ENCODE assay signal across 14 cellular contexts in the genomic region with DNA sequence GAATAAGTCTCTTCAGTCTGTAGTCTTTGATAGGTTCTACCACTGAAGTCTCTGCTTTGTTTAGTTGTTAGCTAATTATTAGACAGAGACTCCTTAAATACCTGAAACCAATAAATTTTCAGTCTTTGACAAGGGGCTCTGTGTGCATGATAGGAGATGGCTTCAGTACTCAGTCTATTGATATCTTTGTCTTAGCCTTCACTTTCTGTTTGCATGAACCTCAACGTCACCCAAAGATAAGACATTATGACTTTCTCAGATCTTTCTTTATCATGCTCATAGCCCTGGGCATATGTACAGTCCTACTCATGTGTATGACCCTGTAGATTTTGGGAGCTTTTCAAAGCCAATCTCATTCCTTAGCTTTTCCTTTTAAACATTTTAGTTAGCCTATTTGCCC.
DNase-seq lines count a peak whose midpoint lies in the region; ATAC-seq, FAIRE-seq and TF ChIP-seq lines count a peak whose summit lies in the region.
"Had no signal": no experiment of that assay in that cellular context is flagged by ENCODE, and none has a peak within 500 bp of the region (broad histone marks: within the 10 kb centered on the region; RNA-seq: fewer than 3 reads in every experiment).

No MANE protein-coding gene starts in this region.

- H3K79me2 ChIP-seq in GM12878 (ENCODE audit: control insufficient read depth, insufficient read depth, low read length), result no peaks in the 10 kb centered on the region

- no peak for FAIRE-seq in GM12878 (lab: Jason Lieb, UNC)

- CTCF ChIA-PET in GM12878 (lab: Yijun Ruan, JAX), result interaction anchor here (1.2 kb wide), 1 partner anchor 706 kb away, joined by 3 read pairs; no protein-coding TSS in a partner anchor

- 0% methylated on average over 1 of the region's 1 CpG for WGBS in GM12878 (ENCODE audit: insufficient coverage, insufficient replicate concordance, low lambda C conversion rate, missing lambda C conversion rate)

- H3K4me1 ChIP-seq in GM12878 (ENCODE audit: control insufficient read depth, insufficient read depth, low read length), result no peaks in the 10 kb centered on the region
- H3K4me1 ChIP-seq in effector memory CD4-positive, alpha-beta T cell (ENCODE audit: control insufficient read depth, insufficient read depth, low read length, poor library complexity, severe bottlenecking), result no peaks in the 10 kb centered on the region

- SMC1A ChIA-PET in GM12878 (lab: Charles Lee; ENCODE audit: uncharacterized antibody, unreplicated experiment), result interaction anchor here (1.2 kb wide), 1 partner anchor 9 kb away, joined by 4 read pairs; no protein-coding TSS in a partner anchor

- peak overlapping the region; percentile 65 for H2AFZ ChIP-seq in GM12878 (ENCODE audit: control insufficient read depth, low read depth, low read length)

- H3K4me2 ChIP-seq in GM12878 (ENCODE audit: control insufficient read depth, insufficient read depth), result no peak overlapping the region; the same call in 1 of the 2 replicates

- TF ChIP-seq CTCF in GM12878 (IDR thresholded peaks at IDR 0.05 in 2 of 3, conservative IDR thresholded peaks at IDR 0.05 in 1 of 3; ENCODE audit: control insufficient read depth in 2 of 3, extremely low read depth in 1 of 3, insufficient read depth in 1 of 3, low read depth in 3 of 3, low read length in 3 of 3), result no peak

- H3K27me3 ChIP-seq in GM12878 (replicated peaks in 1 of 2; ENCODE audit: control insufficient read depth in 2 of 2, insufficient read depth in 2 of 2, low read length in 1 of 2), result no peaks in the 10 kb centered on the region
- no peaks in the 10 kb centered on the region for H3K27me3 ChIP-seq in effector memory CD4-positive, alpha-beta T cell (replicated peaks; ENCODE audit: control insufficient read depth, insufficient read depth, low read length, poor library complexity, severe bottlenecking)

- no peak for TF ChIP-seq POLR2A in GM12878 (IDR thresholded peaks at IDR 0.05; ENCODE audit: low read depth, low read length)

- BruUV-seq in GM12878 (replicated peaks; lab: Mats Ljungman, UMichigan), result no TSS peak

- H4K20me1 ChIP-seq in GM12878 (ENCODE audit: control insufficient read depth, insufficient read depth), result no peaks in the 10 kb centered on the region

- POLR2A ChIA-PET in GM12878 (lab: Charles Lee), result no interaction called here

- no peak overlapping the region for H3K9ac ChIP-seq in GM12878 (ENCODE audit: control insufficient read depth, insufficient read depth, low read length)

- no peak for DNase-seq in GM12878 (ENCODE audit: low read depth, low spot score)
- no peak for DNase-seq in NCI-H524 (lab: John Stamatoyannopoulos, UW)
- no peak for DNase-seq in head of caudate nucleus
- DNase-seq in GOT3 (lab: John Stamatoyannopoulos, UW), result no peak
- DNase-seq in effector memory CD4-positive, alpha-beta T cell, result no peak
- DNase-seq: activated B cell treated with CpG ODN at 0.5 μM for 24 hours; AML-193; DMS79; NCI-H524 treated with DMSO at 0.1 percent for 48 hours; stimulated activated CD4-positive, alpha-beta T cell treated with anti-CD3 and anti-CD28 coated beads, Interleukin-2, amount 100 ng/mL, for 48 hours had no signal

- TF ChIP-seq RAD21 in GM12878 (IDR thresholded peaks at IDR 0.05; ENCODE audit: insufficient read depth, low read depth, low read length), result no peak

- intact Hi-C loops in GM12878 (cut with micrococcal nuclease; ENCODE audit: unreplicated experiment) (no loop called here), head of caudate nucleus (cut with DNase I) (no loop called here)

- TF ChIP-seq EP300 in GM12878 (IDR thresholded peaks at IDR 0.05; ENCODE audit: borderline replicate concordance in 1 of 2, control insufficient read depth in 1 of 2, low read depth in 2 of 2, low read length in 2 of 2), result no peak

- ATAC-seq in GM18873 (IDR thresholded peaks at IDR 0.05; ENCODE audit: low FRiP score, unreplicated experiment) (peak; percentile 72), GM21619 (IDR thresholded peaks at IDR 0.05; ENCODE audit: unreplicated experiment) (peak; percentile 76), HG03066 (IDR thresholded peaks at IDR 0.05; ENCODE audit: low read depth, unreplicated experiment) (peak; percentile 63), GM12878 (peak; percentile 90)
- ATAC-seq: Panc1 had no signal

- H3K9me3 ChIP-seq in GM12878 (replicated peaks; ENCODE audit: control insufficient read depth, insufficient read depth, low read length), result no peaks in the 10 kb centered on the region
- H3K9me3 ChIP-seq in effector memory CD4-positive, alpha-beta T cell (ENCODE audit: control insufficient read depth, low read length), result no peaks in the 10 kb centered on the region

- RAD21 ChIA-PET in GM12878 (lab: Charles Lee; ENCODE audit: unreplicated experiment), result interaction anchor here (1.0 kb wide), 1 partner anchor 26 kb away, joined by 5 read pairs; no protein-coding TSS in a partner anchor

- no peaks in the 10 kb centered on the region for H3K36me3 ChIP-seq in GM12878 (ENCODE audit: control insufficient read depth in 2 of 2, insufficient read depth in 2 of 2, low read length in 1 of 2)
- no peaks in the 10 kb centered on the region for H3K36me3 ChIP-seq in effector memory CD4-positive, alpha-beta T cell (ENCODE audit: control insufficient read depth, insufficient read depth, low read length)

- no peak overlapping the region for H3K27ac ChIP-seq in GM12878 (ENCODE audit: control insufficient read depth, insufficient read depth)
- no peak overlapping the region for H3K27ac ChIP-seq in effector memory CD4-positive, alpha-beta T cell (ENCODE audit: insufficient read depth, low read length, poor library complexity, severe bottlenecking)

- in situ Hi-C loops in GM12878 (cut with MboI), result no loop called here

- H3K4me3 ChIP-seq in GM12878, result no peak overlapping the region
- no peak overlapping the region for H3K4me3 ChIP-seq in effector memory CD4-positive, alpha-beta T cell (ENCODE audit: insufficient read depth, low read depth, low read length, poor library complexity, severe bottlenecking)

TF ChIP-seq in GM12878, 131 proteins besides CTCF, POLR2A, EP300 and RAD21:
- no peak for TF ChIP-seq HDGF (IDR thresholded peaks at IDR 0.05)
- TF ChIP-seq, protein P1, sequence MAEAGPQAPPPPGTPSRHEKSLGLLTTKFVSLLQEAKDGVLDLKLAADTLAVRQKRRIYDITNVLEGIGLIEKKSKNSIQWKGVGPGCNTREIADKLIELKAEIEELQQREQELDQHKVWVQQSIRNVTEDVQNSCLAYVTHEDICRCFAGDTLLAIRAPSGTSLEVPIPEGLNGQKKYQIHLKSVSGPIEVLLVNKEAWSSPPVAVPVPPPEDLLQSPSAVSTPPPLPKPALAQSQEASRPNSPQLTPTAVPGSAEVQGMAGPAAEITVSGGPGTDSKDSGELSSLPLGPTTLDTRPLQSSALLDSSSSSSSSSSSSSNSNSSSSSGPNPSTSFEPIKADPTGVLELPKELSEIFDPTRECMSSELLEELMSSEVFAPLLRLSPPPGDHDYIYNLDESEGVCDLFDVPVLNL (IDR thresholded peaks at IDR 0.05; ENCODE audit: low read depth, low read length), result no peak
- TF ChIP-seq, protein P2, sequence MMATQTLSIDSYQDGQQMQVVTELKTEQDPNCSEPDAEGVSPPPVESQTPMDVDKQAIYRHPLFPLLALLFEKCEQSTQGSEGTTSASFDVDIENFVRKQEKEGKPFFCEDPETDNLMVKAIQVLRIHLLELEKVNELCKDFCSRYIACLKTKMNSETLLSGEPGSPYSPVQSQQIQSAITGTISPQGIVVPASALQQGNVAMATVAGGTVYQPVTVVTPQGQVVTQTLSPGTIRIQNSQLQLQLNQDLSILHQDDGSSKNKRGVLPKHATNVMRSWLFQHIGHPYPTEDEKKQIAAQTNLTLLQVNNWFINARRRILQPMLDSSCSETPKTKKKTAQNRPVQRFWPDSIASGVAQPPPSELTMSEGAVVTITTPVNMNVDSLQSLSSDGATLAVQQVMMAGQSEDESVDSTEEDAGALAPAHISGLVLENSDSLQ (IDR thresholded peaks at IDR 0.05), result 0 out of 2 replicates have a peak, but pooled peaks have one; percentile 15
